Comparison of ENCODE assay signal across 15 cellular contexts in genomic region chr14:95433094-95433478, GRCh38.
DNase-seq lines count a peak whose midpoint lies in the region; ATAC-seq and TF ChIP-seq lines count a peak whose summit lies in the region.
"Had no signal": no experiment of that assay in that cellular context is flagged by ENCODE, and none has a peak within 500 bp of the region (broad histone marks: within the 10 kb centered on the region; RNA-seq: fewer than 3 reads in every experiment).

No MANE protein-coding gene starts in this region.

- H3K4me3 ChIP-seq in PC-3 (ENCODE audit: low read length) (no peak overlapping the region), epithelial cell of esophagus (ENCODE audit: low read length) (no peak overlapping the region), right lobe of liver (no peak overlapping the region)

- no peaks in the 10 kb centered on the region for H3K27me3 ChIP-seq in PC-3 (ENCODE audit: low read length)
- H3K27me3 ChIP-seq in right lobe of liver: no peaks in the 10 kb centered on the region

- no peaks in the 10 kb centered on the region for H4K20me1 ChIP-seq in PC-3 (ENCODE audit: low read length)

- H3K9me2 ChIP-seq in PC-3 (replicated peaks; ENCODE audit: low read length): no peaks in the 10 kb centered on the region

- H3K36me3 Mint-ChIP-seq in activated naive CD4-positive, alpha-beta T cell treated with anti-CD3 and anti-CD28 coated beads, Interleukin-2, amount 50 U/mL, for 72 hours: peaks cover 11 to 35% of the 10 kb centered on the region in 2 donors

- H3K36me3 ChIP-seq in PC-3 (ENCODE audit: low read depth, low read length) (no peaks in the 10 kb centered on the region), right lobe of liver (peaks cover 0 to 10% (median 0%) of the 10 kb centered on the region in 4 donors)

- CTCF ChIA-PET in PC-3 (lab: Charles Lee): no interaction called here

- POLR2A ChIA-PET in PC-3 (lab: Charles Lee; ENCODE audit: unreplicated experiment): no interaction called here

- no peak overlapping the region for H3K27ac Mint-ChIP-seq in activated naive CD4-positive, alpha-beta T cell treated with anti-CD3 and anti-CD28 coated beads, Interleukin-2, amount 50 U/mL, for 72 hours
- H3K27ac Mint-ChIP-seq: HFFc6 had no signal

- no peaks in the 10 kb centered on the region for H3K79me2 ChIP-seq in PC-3 (ENCODE audit: low read length)

- H3K4me1 ChIP-seq in PC-3 (ENCODE audit: insufficient read depth, low read length) (no peaks in the 10 kb centered on the region), right lobe of liver (peaks cover 0 to 33% (median 14%) of the 10 kb centered on the region in 4 donors)

- H3K4me2 ChIP-seq in PC-3 (ENCODE audit: low read length): no peak overlapping the region

- H3K9me3 Mint-ChIP-seq in activated naive CD4-positive, alpha-beta T cell treated with anti-CD3 and anti-CD28 coated beads, Interleukin-2, amount 50 U/mL, for 72 hours: no peaks in the 10 kb centered on the region
- H3K9me3 Mint-ChIP-seq: CD4-positive, alpha-beta memory T cell; HFFc6 had no signal

- H2AFZ ChIP-seq in PC-3 (ENCODE audit: low read length): no peak overlapping the region

- TF ChIP-seq CTCF in GM12873 (IDR thresholded peaks at IDR 0.05; ENCODE audit: insufficient read depth, low read depth, low read length, missing control alignments) (peak; percentile 16), PC-3 (conservative IDR thresholded peaks at IDR 0.05; ENCODE audit: low read depth, low read length) (peak; percentile 30; the same call in 1 of the 2 replicates), epithelial cell of esophagus (IDR thresholded peaks at IDR 0.05; ENCODE audit: insufficient read depth, low read depth, low read length, missing control alignments) (peak; percentile 13), right lobe of liver (IDR thresholded peaks at IDR 0.05) (peak in 2 of 4 donors; percentile 19 to 21)

- H3K9me3 ChIP-seq in PC-3 (ENCODE audit: low read length): no peaks in the 10 kb centered on the region
- no peaks in the 10 kb centered on the region for H3K9me3 ChIP-seq in right lobe of liver

- DNase-seq in PC-3 (no peak), epithelial cell of esophagus (ENCODE audit: low read depth) (no peak), right lobe of liver (no peak), NCI-H1417 (lab: John Stamatoyannopoulos, UW) (no peak)
- no peak for DNase-seq in activated naive CD4-positive, alpha-beta T cell treated with anti-CD3 and anti-CD28 coated beads, Interleukin-2, amount 50 U/mL, for 72 hours (ENCODE audit: low spot score in 2 of 2)
- DNase-seq: AML-193; CD4-positive, alpha-beta memory T cell; DND-41; GDM1; HFFc6; KBM-7; NCI-H1048; SHP77 treated with DMSO at 0.1 percent for 48 hours had no signal

- BruUV-seq in PC-3 (replicated peaks; lab: Mats Ljungman, UMichigan): no TSS peak

- intact Hi-C loops in PC-3 (cut with micrococcal nuclease): loop anchor here (5.0 to 10.0 kb wide), 2 partner anchors 328 to 746 kb away; no protein-coding TSS in a partner anchor
- intact Hi-C loops in right lobe of liver (cut with DNase I): no loop called here

- H3K27ac ChIP-seq in PC-3 (ENCODE audit: low read length): no peak overlapping the region
- peak overlapping the region in 1 of 3 donors; percentile 63 for H3K27ac ChIP-seq in right lobe of liver

- H3F3A ChIP-seq in PC-3 (ENCODE audit: low read length, unreplicated experiment): no peaks in the 10 kb centered on the region

- no CpG with 5 or more reads among the region's 8 CpGs for WGBS in right lobe of liver (ENCODE audit: insufficient coverage, low coverage, low lambda C conversion rate, missing lambda C conversion rate)

- ATAC-seq in PC-3: 0 out of 2 replicates have a peak, but pooled peaks have one; percentile 31
- ATAC-seq in right lobe of liver: peak in 3 of 4 donors; percentile 25 to 33 (median 32)
- ATAC-seq in activated naive CD4-positive, alpha-beta T cell treated with anti-CD3 and anti-CD28 coated beads, Interleukin-2, amount 50 U/mL, for 72 hours: no peak
- no peak for ATAC-seq in GM19452 (IDR thresholded peaks at IDR 0.05; ENCODE audit: unreplicated experiment)

- no peak overlapping the region for H3K9ac ChIP-seq in PC-3 (ENCODE audit: low read length)

- no peak for TF ChIP-seq POLR2A in right lobe of liver (IDR thresholded peaks at IDR 0.05)

Comparison
In these comparisons a context has a peak if more than half of its experiments do, and no peak if none do; other contexts are left out.
1. ATAC-seq: peak in PC-3 (single experiment) and right lobe of liver (3 of 4); none in activated naive CD4-positive, alpha-beta T cell treated with anti-CD3 and anti-CD28 coated beads, Interleukin-2, amount 50 U/mL, for 72 hours (0 of 2) and GM19452 (single experiment).